In the genomic region with DNA sequence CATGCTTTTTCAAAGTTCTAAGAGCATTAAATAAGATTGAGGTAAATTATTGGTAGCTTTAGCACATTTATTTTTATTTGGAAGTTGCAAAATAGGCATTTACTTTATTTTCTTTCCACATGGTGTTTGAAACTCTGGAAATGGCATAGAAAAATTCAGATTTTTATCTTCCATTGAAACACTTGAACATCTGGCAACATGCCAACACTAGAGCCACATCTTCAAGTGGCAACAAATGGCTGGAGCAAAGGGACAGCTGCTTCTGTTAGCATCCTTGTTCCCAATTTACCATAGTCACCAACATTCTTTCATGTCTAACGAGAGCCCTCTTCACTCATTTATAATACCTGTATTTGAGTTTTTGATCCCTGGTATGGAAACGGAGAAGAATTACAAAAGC, we compare ENCODE assay signal across 15 cellular contexts.
"Had no signal": no experiment of that assay in that cellular context is flagged by ENCODE, and none has a peak within 500 bp of the region (broad histone marks: within the 10 kb centered on the region; RNA-seq: fewer than 3 reads in every experiment).

No MANE protein-coding gene starts in this region.

- H3K4me1 ChIP-seq: breast epithelium, esophagus muscularis mucosa, right atrium auricular region had no signal

- DNase-seq: activated CD4-positive, alpha-beta T cell treated with anti-CD3 and anti-CD28 coated beads for 4 hours; activated CD8-positive, alpha-beta T cell treated with anti-CD3 and anti-CD28 coated beads, Interleukin-2, amount 10 ng/mL, durations not matched to agents 7 days and 5 days; activated naive CD4-positive, alpha-beta T cell; aorta; dorsolateral prefrontal cortex; left cardiac atrium; naive thymus-derived CD4-positive, alpha-beta T cell; posterior cingulate gyrus; WERI-Rb-1 had no signal

- H3K4me2 ChIP-seq: smooth muscle cell had no signal

- ATAC-seq: activated CD8-positive, alpha-beta T cell treated with anti-CD3 and anti-CD28 coated beads, Interleukin-2, amount 10 ng/mL, durations not matched to agents 7 days and 5 days; left cardiac atrium; naive thymus-derived CD4-positive, alpha-beta T cell had no signal

- H3K27ac ChIP-seq: breast epithelium, dorsolateral prefrontal cortex, esophagus muscularis mucosa, neutrophil, right atrium auricular region, WERI-Rb-1 had no signal

- H3K27me3 ChIP-seq: breast epithelium, dorsolateral prefrontal cortex, esophagus muscularis mucosa, neutrophil, right atrium auricular region had no signal

- H3K9me3 ChIP-seq: esophagus muscularis mucosa, neutrophil had no signal

- H3K4me3 ChIP-seq: breast epithelium, dorsolateral prefrontal cortex, esophagus muscularis mucosa, lung, right atrium auricular region, smooth muscle cell had no signal

- H3K36me3 ChIP-seq: breast epithelium, esophagus muscularis mucosa, neutrophil, right atrium auricular region, WERI-Rb-1 had no signal
